Comparison of ENCODE assay signal across 17 cellular contexts in genomic region chr22:27197071-27197470, GRCh38.
DNase-seq lines count a peak whose midpoint lies in the region; ATAC-seq, FAIRE-seq and TF ChIP-seq lines count a peak whose summit lies in the region.
"Had no signal": no experiment of that assay in that cellular context is flagged by ENCODE, and none has a peak within 500 bp of the region (broad histone marks: within the 10 kb centered on the region; RNA-seq: fewer than 3 reads in every experiment).

No MANE protein-coding gene starts in this region.

- H3K27me3 Mint-ChIP-seq in osteocyte (ENCODE audit: unreplicated experiment), result no peaks in the 10 kb centered on the region

- no peak overlapping the region for H2BK15ac ChIP-seq in H1 (ENCODE audit: low read length)

- TF ChIP-seq RAD21 in H1 (IDR thresholded peaks at IDR 0.05 in 1 of 2, conservative IDR thresholded peaks at IDR 0.05 in 1 of 2; ENCODE audit: low read depth in 2 of 2, low read length in 2 of 2), result no peak

- no peaks in the 10 kb centered on the region for H3K79me1 ChIP-seq in H1 (ENCODE audit: low read depth, low read length)

- no peak overlapping the region for H2AFZ ChIP-seq in H1 (ENCODE audit: low read length)

- no peak overlapping the region for H3K27ac ChIP-seq in H1 (ENCODE audit: low read depth, low read length)
- H3K27ac ChIP-seq: BLaER1 treated with 17β-estradiol and CSF1 and Interleukin-3, amounts not matched to agents 10 nM and 100 nM had no signal

- FAIRE-seq in H1 (lab: Jason Lieb, UNC), result no peak

- TF ChIP-seq CTCF in H1 (IDR thresholded peaks at IDR 0.05; ENCODE audit: control extremely low read depth in 1 of 3, insufficient read depth in 1 of 3, low read depth in 1 of 3, low read length in 3 of 3), result no peak
- TF ChIP-seq CTCF in osteocyte (IDR thresholded peaks at IDR 0.05), result no peak

- peaks cover 0 to 5% (median 3%) of the 10 kb centered on the region in 4 experiments; a peak in 5 of 7 replicates for H3K4me1 ChIP-seq in H1 (replicated peaks in 1 of 4; ENCODE audit: control insufficient read depth in 3 of 4, insufficient read depth in 4 of 4, low read length in 3 of 4)

- DNase-seq in NCI-H510A treated with DMSO at 0.1 percent for 48 hours (lab: John Stamatoyannopoulos, UW) (peak; percentile 27), NCI-H510A (lab: John Stamatoyannopoulos, UW) (no peak), NCI-H2029 treated with DMSO at 0.1 percent for 48 hours (lab: John Stamatoyannopoulos, UW) (peak; percentile 84), H1 (ENCODE audit: low read depth in 1 of 2, low spot score in 2 of 2) (no peak), osteocyte (ENCODE audit: extremely low spot score, unreplicated experiment) (no peak), NCI-H2171 treated with DMSO at 0.1 percent for 48 hours (lab: John Stamatoyannopoulos, UW) (no peak), H7 (no peak)
- DNase-seq: 8988T; ACHN; Calu3; CD4-positive, CD25-positive, alpha-beta regulatory T cell; DMS 273 treated with DMSO at 0.1 percent for 48 hours; DND-41; GF-D8 had no signal

- TF ChIP-seq EP300 in H1 (IDR thresholded peaks at IDR 0.05; ENCODE audit: borderline replicate concordance in 1 of 2, low read depth in 2 of 2, low read length in 2 of 2), result no peak

- H3K4me3 Mint-ChIP-seq in osteocyte (ENCODE audit: unreplicated experiment), result no peak overlapping the region
- H3K4me3 Mint-ChIP-seq: CD4-positive, CD25-positive, alpha-beta regulatory T cell had no signal

- no peaks in the 10 kb centered on the region for H3K23me2 ChIP-seq in H1 (ENCODE audit: low read depth, low read length)

- H2AK5ac ChIP-seq in H1 (ENCODE audit: low read depth, low read length), result no peak overlapping the region

- 0 out of 2 replicates have a peak overlapping the region, but pooled peaks have one; percentile 21 for H2BK12ac ChIP-seq in H1 (ENCODE audit: low read depth, low read length)

- no peak overlapping the region for H3K9ac ChIP-seq in H1 (replicated peaks in 1 of 4; ENCODE audit: extremely low read depth in 1 of 4, low read depth in 3 of 4, low read length in 3 of 4)
- H3K9ac ChIP-seq: BLaER1 treated with 17β-estradiol and CSF1 and Interleukin-3, amounts not matched to agents 10 nM and 100 nM had no signal

- H2BK5ac ChIP-seq in H1 (ENCODE audit: low read depth, low read length), result no peak overlapping the region

- peaks cover 6% of the 10 kb centered on the region for H3K9me3 Mint-ChIP-seq in osteocyte (ENCODE audit: unreplicated experiment)

- no peaks in the 10 kb centered on the region for H4K20me1 ChIP-seq in H1 (replicated peaks in 1 of 2; ENCODE audit: control insufficient read depth in 1 of 2, insufficient read depth in 2 of 2, low read length in 2 of 2)
- H4K20me1 ChIP-seq: BLaER1 treated with 17β-estradiol and CSF1 and Interleukin-3, amounts not matched to agents 10 nM and 100 nM had no signal

- no peak for TF ChIP-seq POLR2A in H1 (IDR thresholded peaks at IDR 0.05; ENCODE audit: control extremely low read depth in 1 of 2, low read depth in 2 of 2, low read length in 2 of 2)

- H3K18ac ChIP-seq in H1 (ENCODE audit: extremely low read depth, low read length), result no peak overlapping the region

- H3K14ac ChIP-seq in H1 (ENCODE audit: insufficient read length), result no peak overlapping the region

- peak overlapping the region; percentile 77; the same call in 1 of the 2 replicates for H2BK20ac ChIP-seq in H1 (ENCODE audit: low read length)

- no peak overlapping the region for H4K5ac ChIP-seq in H1 (ENCODE audit: insufficient read length, low read depth, low read length)

- no peak overlapping the region for H4K8ac ChIP-seq in H1 (ENCODE audit: extremely low read depth, insufficient read depth, low read length)

- no peak overlapping the region for H3K4me2 ChIP-seq in H1 (ENCODE audit: insufficient read depth in 1 of 2, low read depth in 2 of 2, low read length in 2 of 2)
- H3K4me2 ChIP-seq: BLaER1 treated with 17β-estradiol and CSF1 and Interleukin-3, amounts not matched to agents 10 nM and 100 nM had no signal

- H3K36me3 ChIP-seq in H1 (ENCODE audit: control insufficient read depth in 2 of 4, insufficient read depth in 4 of 4, low read length in 3 of 4) (no peaks in the 10 kb centered on the region), H7 (replicated peaks; ENCODE audit: control insufficient read depth, insufficient read depth, low read length) (no peaks in the 10 kb centered on the region)
- H3K36me3 ChIP-seq: BLaER1 treated with 17β-estradiol and CSF1 and Interleukin-3, amounts not matched to agents 10 nM and 100 nM had no signal

- H2BK120ac ChIP-seq in H1 (replicated peaks; ENCODE audit: low read depth, low read length), result no peak overlapping the region

- no peak overlapping the region for H4K91ac ChIP-seq in H1 (replicated peaks; ENCODE audit: insufficient read length, low read length)

- no peaks in the 10 kb centered on the region for H3K27me3 ChIP-seq in H1 (replicated peaks in 1 of 4; ENCODE audit: control insufficient read depth in 3 of 4, extremely low read depth in 1 of 4, insufficient read depth in 3 of 4, low read length in 3 of 4)
- no peaks in the 10 kb centered on the region for H3K27me3 ChIP-seq in H7 (ENCODE audit: control insufficient read depth, insufficient read depth, low read length)
- H3K27me3 ChIP-seq: BLaER1 treated with 17β-estradiol and CSF1 and Interleukin-3, amounts not matched to agents 10 nM and 100 nM had no signal

- CTCF ChIA-PET in H1 (lab: Charles Lee; ENCODE audit: partially characterized antibody), result interaction anchor here (0.6 to 1.6 kb wide), 4 partner anchors 67 to 608 kb away, joined by 3 read pairs; no protein-coding TSS in a partner anchor

- H3K4me3 ChIP-seq in H1 (ENCODE audit: extremely low read depth in 1 of 4, insufficient read depth in 2 of 4, low read depth in 3 of 4, low read length in 4 of 4) (no peak overlapping the region), H7 (ENCODE audit: insufficient read depth, low read depth, low read length) (no peak overlapping the region)
- H3K4me3 ChIP-seq: BLaER1 treated with 17β-estradiol and CSF1 and Interleukin-3, amounts not matched to agents 10 nM and 100 nM had no signal

- WGBS in H1 (ENCODE audit: extremely low coverage in 1 of 2, insufficient coverage in 1 of 2, insufficient read length in 1 of 2, insufficient replicate concordance in 2 of 2, low coverage in 1 of 2, low lambda C conversion rate in 2 of 2, missing lambda C conversion rate in 1 of 2), 2 experiments, result 78% methylated on average over 4 of the region's 4 CpGs; no CpG with 5 or more reads in 1 of the 2 experiments

- H3K4me1 Mint-ChIP-seq in osteocyte (ENCODE audit: unreplicated experiment), result peaks cover 34% of the 10 kb centered on the region
- H3K4me1 Mint-ChIP-seq: CD4-positive, CD25-positive, alpha-beta regulatory T cell had no signal

- no peak overlapping the region for H3K56ac ChIP-seq in H1 (replicated peaks; ENCODE audit: insufficient read length, low read depth, low read length)

- no peaks in the 10 kb centered on the region for H3K79me2 ChIP-seq in H1 (ENCODE audit: control insufficient read depth in 1 of 2, insufficient read depth in 2 of 2, low read length in 2 of 2)

- H3K9me3 ChIP-seq in H1 (ENCODE audit: insufficient read depth in 2 of 2, low read depth in 1 of 2, low read length in 1 of 2), result no peaks in the 10 kb centered on the region

- H3K27ac Mint-ChIP-seq in osteocyte (ENCODE audit: unreplicated experiment), result peak overlapping the region; percentile 32
- H3K27ac Mint-ChIP-seq: CD4-positive, CD25-positive, alpha-beta regulatory T cell had no signal

- no peak overlapping the region for H3K4ac ChIP-seq in H1 (replicated peaks; ENCODE audit: insufficient read length, low read depth, low read length)

- POLR2A ChIA-PET in H1 (lab: Charles Lee; ENCODE audit: partially characterized antibody), result no interaction called here

- no peak for ATAC-seq in HG03039 (IDR thresholded peaks at IDR 0.05; ENCODE audit: unreplicated experiment)
- ATAC-seq: HCT116 had no signal

- no peaks in the 10 kb centered on the region for H3K36me3 Mint-ChIP-seq in osteocyte (ENCODE audit: unreplicated experiment)
- H3K36me3 Mint-ChIP-seq: CD4-positive, CD25-positive, alpha-beta regulatory T cell had no signal

- H3K23ac ChIP-seq in H1 (ENCODE audit: insufficient read length), result no peak overlapping the region

TF ChIP-seq in H1, 55 proteins besides CTCF, POLR2A, EP300 and RAD21:
- TF ChIP-seq SP2 (IDR thresholded peaks at IDR 0.05; ENCODE audit: low read length) (no peak), EGR1 (IDR thresholded peaks at IDR 0.05; ENCODE audit: borderline replicate concordance, low read depth, low read length) (no peak), TAF7 (optimal IDR thresholded peaks at IDR 0.05; ENCODE audit: borderline replicate concordance, low read depth, low read length) (no peak), JUN (IDR thresholded peaks at IDR 0.05; ENCODE audit: low read depth, low read length) (no peak), TBP (IDR thresholded peaks at IDR 0.05; ENCODE audit: low read depth, low read length) (no peak)
TF ChIP-seq in H1: peak in this region for 0.

Comparison
In these comparisons a context has a peak if more than half of its experiments do, and no peak if none do; other contexts are left out.
1. DNase-seq: peak in NCI-H510A treated with DMSO at 0.1 percent for 48 hours (single experiment) and NCI-H2029 treated with DMSO at 0.1 percent for 48 hours (single experiment); none in NCI-H510A (single experiment), H1 (0 of 2), osteocyte (single experiment), NCI-H2171 treated with DMSO at 0.1 percent for 48 hours (single experiment) and H7 (single experiment).